ENCODE assay signal across 20 cellular contexts in genomic region chr1:165501351-165501974, GRCh38. TPM values are rescaled to one million over a fixed set of nuclear protein-coding genes. Genes with fewer than 3 reads are reported as not detected.
A peak's percentile ranks its signal among the peaks of the same experiment; 100 is the strongest.
DNase-seq lines count a peak whose midpoint lies in the region; ATAC-seq and TF ChIP-seq lines count a peak whose summit lies in the region.
"Had no signal": no experiment of that assay in that cellular context is flagged by ENCODE, and none has a peak within 500 bp of the region (broad histone marks: within the 10 kb centered on the region; RNA-seq: fewer than 3 reads in every experiment).

No MANE protein-coding gene starts in this region.

- ATAC-seq in heart left ventricle: peak in 3 of 4 donors; percentile 24 to 64 (median 37)
- ATAC-seq in left cardiac atrium: peak; percentile 23 to 48
- peak; percentile 98 for ATAC-seq in gastrocnemius medialis
- ATAC-seq in HG02884 (IDR thresholded peaks at IDR 0.05; ENCODE audit: unreplicated experiment): no peak
- ATAC-seq: Panc1 had no signal

- no peaks in the 10 kb centered on the region for H3K9me3 Mint-ChIP-seq in T-helper 2 cell treated with Interferon-gamma antibody and Interleukin-4, amounts not matched to agents 5 μg/mL and 100 μg/mL, for 36 hours
- H3K9me3 Mint-ChIP-seq in activated CD4-positive, alpha-beta memory T cell treated with anti-CD3 and anti-CD28 coated beads for 36 hours: no peaks in the 10 kb centered on the region

- H3K27me3 Mint-ChIP-seq in T-helper 2 cell treated with Interferon-gamma antibody and Interleukin-4, amounts not matched to agents 5 μg/mL and 100 μg/mL, for 36 hours (ENCODE audit: low read depth): peaks cover 21% of the 10 kb centered on the region
- peaks cover 13% of the 10 kb centered on the region for H3K27me3 Mint-ChIP-seq in activated CD4-positive, alpha-beta memory T cell treated with anti-CD3 and anti-CD28 coated beads for 36 hours

- no peaks in the 10 kb centered on the region for H3K9me3 ChIP-seq in heart left ventricle
- H3K9me3 ChIP-seq in gastrocnemius medialis: no peaks in the 10 kb centered on the region

- H3K27me3 ChIP-seq in heart left ventricle (no peaks in the 10 kb centered on the region), gastrocnemius medialis (no peaks in the 10 kb centered on the region)
- H3K27me3 ChIP-seq: SJSA1 had no signal

- H3K4me1 ChIP-seq in heart left ventricle (peaks cover 0 to 6% (median 0%) of the 10 kb centered on the region in 12 donors), gastrocnemius medialis (peaks cover 19 to 20% of the 10 kb centered on the region in 2 donors)
- H3K4me1 ChIP-seq: SJSA1 had no signal

- H3K27ac ChIP-seq in heart left ventricle (peak overlapping the region in 1 of 12 donors; percentile 12), gastrocnemius medialis (peak overlapping the region; percentile 81 to 89 (median 84))
- H3K27ac ChIP-seq: C4-2B, SJSA1 had no signal

- POLR2A ChIA-PET in activated CD4-positive, alpha-beta memory T cell treated with anti-CD3 and anti-CD28 coated beads for 36 hours (lab: Charles Lee): no interaction called here

- H3K27ac Mint-ChIP-seq in T-helper 2 cell treated with Interferon-gamma antibody and Interleukin-4, amounts not matched to agents 5 μg/mL and 100 μg/mL, for 36 hours: no peak overlapping the region
- no peak overlapping the region for H3K27ac Mint-ChIP-seq in activated CD4-positive, alpha-beta memory T cell treated with anti-CD3 and anti-CD28 coated beads for 36 hours

- intact Hi-C loops in heart left ventricle (cut with DNase I): no loop called here
- intact Hi-C loops in cardiac septum (cut with DNase I): no loop called here
- intact Hi-C loops in left cardiac atrium (cut with DNase I): no loop called here
- intact Hi-C loops in gastrocnemius medialis (cut with DNase I; ENCODE audit: low total_unique reads): loop anchor here (2.0 kb wide), 2 partner anchors 37 to 57 kb away; partner anchors contain the start of gene RXRG
- intact Hi-C loops in activated CD4-positive, alpha-beta memory T cell treated with anti-CD3 and anti-CD28 coated beads for 36 hours (cut with micrococcal nuclease): no loop called here

- CTCF ChIA-PET in activated CD4-positive, alpha-beta memory T cell treated with anti-CD3 and anti-CD28 coated beads for 36 hours (lab: Charles Lee): no interaction called here

- TF ChIP-seq CTCF in heart left ventricle (IDR thresholded peaks at IDR 0.05): no peak
- no peak for TF ChIP-seq CTCF in epithelial cell of esophagus (IDR thresholded peaks at IDR 0.05; ENCODE audit: insufficient read depth, low read depth, low read length, missing control alignments)
- no peak for TF ChIP-seq CTCF in gastrocnemius medialis (IDR thresholded peaks at IDR 0.05 in 4 of 5, conservative IDR thresholded peaks at IDR 0.05 in 1 of 5)

- TF ChIP-seq POLR2A in heart left ventricle (IDR thresholded peaks at IDR 0.05) (no peak), gastrocnemius medialis (IDR thresholded peaks at IDR 0.05) (no peak)

- H3K36me3 Mint-ChIP-seq in T-helper 2 cell treated with Interferon-gamma antibody and Interleukin-4, amounts not matched to agents 5 μg/mL and 100 μg/mL, for 36 hours (ENCODE audit: low read depth): no peaks in the 10 kb centered on the region
- H3K36me3 Mint-ChIP-seq in activated CD4-positive, alpha-beta memory T cell treated with anti-CD3 and anti-CD28 coated beads for 36 hours: no peaks in the 10 kb centered on the region

- no peak overlapping the region for H3K4me3 Mint-ChIP-seq in T-helper 2 cell treated with Interferon-gamma antibody and Interleukin-4, amounts not matched to agents 5 μg/mL and 100 μg/mL, for 36 hours
- H3K4me3 Mint-ChIP-seq in activated CD4-positive, alpha-beta memory T cell treated with anti-CD3 and anti-CD28 coated beads for 36 hours: no peak overlapping the region

- no peak overlapping the region for H3K4me3 ChIP-seq in heart left ventricle
- H3K4me3 ChIP-seq in epithelial cell of esophagus (ENCODE audit: low read length): no peak overlapping the region
- no peak overlapping the region for H3K4me3 ChIP-seq in gastrocnemius medialis
- H3K4me3 ChIP-seq: SJSA1 had no signal

- H3K36me3 ChIP-seq in heart left ventricle (no peaks in the 10 kb centered on the region), gastrocnemius medialis (no peaks in the 10 kb centered on the region)
- H3K36me3 ChIP-seq: SJSA1 had no signal

- DNase-seq in heart left ventricle (peak in 1 of 5 donors; percentile 26), cardiac septum (ENCODE audit: low spot score) (no peak), epithelial cell of esophagus (ENCODE audit: low read depth) (peak; percentile 6), left cardiac atrium (no peak), gastrocnemius medialis (peak; percentile 87 to 91)
- no peak for DNase-seq in T-helper 2 cell treated with Interferon-gamma antibody and Interleukin-4, amounts not matched to agents 5 μg/mL and 100 μg/mL, for 36 hours (ENCODE audit: low spot score)
- DNase-seq in activated CD4-positive, alpha-beta memory T cell treated with anti-CD3 and anti-CD28 coated beads for 36 hours: no peak
- DNase-seq: GDM1, Kasumi-1, MM.1S, NCI-H1048, NCI-H1417 treated with DMSO at 0.1 percent for 48 hours, NCI-H187, NCI-H510A, NCI-H748 treated with DMSO at 0.1 percent for 48 hours had no signal

- no peaks in the 10 kb centered on the region for H3K4me1 Mint-ChIP-seq in T-helper 2 cell treated with Interferon-gamma antibody and Interleukin-4, amounts not matched to agents 5 μg/mL and 100 μg/mL, for 36 hours (ENCODE audit: low read depth)
- no peaks in the 10 kb centered on the region for H3K4me1 Mint-ChIP-seq in activated CD4-positive, alpha-beta memory T cell treated with anti-CD3 and anti-CD28 coated beads for 36 hours (ENCODE audit: low read depth)

- WGBS in heart left ventricle, 4 donors: 80 to 86% (median 81%) methylated on average over 7 of the region's 7 CpGs

- in situ Hi-C loops in gastrocnemius medialis (cut with MboI; ENCODE audit: low sequenced_read_pairs in 4 of 4): loop anchor here in 1 of 4 donors (5.0 kb wide), 1 partner anchor 36 kb away; no protein-coding TSS in a partner anchor

RNA-seq across cellular contexts. Expression of gene LRRC52, which starts 42.3 kb away (rescaled TPM):
- total RNA-seq in heart left ventricle (1 to 10 TPM in 1 of 9 donors, under 1 TPM in 4, not detected in 4; 0.17 to 1.0 (median 0.44) TPM), cardiac septum (not detected), left cardiac atrium (under 1 TPM in 1 of 2 donors, not detected in 1; 0.60 TPM), gastrocnemius medialis (under 1 TPM in 1 of 4 donors, not detected in 3; 0.35 TPM)
- polyA plus RNA-seq in heart left ventricle: under 1 TPM; 0.12 to 0.15 TPM
- not detected for total RNA-seq in activated CD4-positive, alpha-beta memory T cell treated with anti-CD3 and anti-CD28 coated beads for 36 hours
- total RNA-seq: H4, SJSA1 had no signal

RNA-seq across cellular contexts. Expression of gene RXRG, which starts 56.5 kb away (rescaled TPM):
- 10 to 100 TPM in 1 of 9 donors, 1 to 10 TPM in 8; 1.1 to 11.4 (median 2.6) TPM for total RNA-seq in heart left ventricle
- 1 to 10 TPM in 1 of 2 donors, under 1 TPM in 1; 0.91 to 1.4 TPM for polyA plus RNA-seq in heart left ventricle
- 5.1 TPM for total RNA-seq in cardiac septum
- total RNA-seq in left cardiac atrium: 1 to 10 TPM; 2.4 to 5.3 TPM
- 10 to 100 TPM in 1 of 4 donors, 1 to 10 TPM in 3; 4.2 to 15.9 (median 6.0) TPM for total RNA-seq in gastrocnemius medialis
- under 1 TPM in 1 of 2 experiments, not detected in 1; 0.19 TPM for total RNA-seq in activated CD4-positive, alpha-beta memory T cell treated with anti-CD3 and anti-CD28 coated beads for 36 hours
- total RNA-seq: H4, SJSA1 had no signal

Comparison
In these comparisons a context has a peak if more than half of its experiments do, and no peak if none do; other contexts are left out.
1. DNase-seq: peak in epithelial cell of esophagus (single experiment) and gastrocnemius medialis (2 of 2); none in cardiac septum (single experiment), left cardiac atrium (single experiment), T-helper 2 cell treated with Interferon-gamma antibody and Interleukin-4, amounts not matched to agents 5 μg/mL and 100 μg/mL, for 36 hours (single experiment) and activated CD4-positive, alpha-beta memory T cell treated with anti-CD3 and anti-CD28 coated beads for 36 hours (single experiment).